Comparison of ENCODE assay signal across 1 cellular context in genomic region chr1:21553116-21553926, GRCh38.
TF ChIP-seq lines count a peak whose summit lies in the region.

No MANE protein-coding gene starts in this region.

TF ChIP-seq in WTC11, 78 proteins besides CTCF, POLR2A, EP300 and RAD21 (continued from another document):
- TF ChIP-seq, protein P1, sequence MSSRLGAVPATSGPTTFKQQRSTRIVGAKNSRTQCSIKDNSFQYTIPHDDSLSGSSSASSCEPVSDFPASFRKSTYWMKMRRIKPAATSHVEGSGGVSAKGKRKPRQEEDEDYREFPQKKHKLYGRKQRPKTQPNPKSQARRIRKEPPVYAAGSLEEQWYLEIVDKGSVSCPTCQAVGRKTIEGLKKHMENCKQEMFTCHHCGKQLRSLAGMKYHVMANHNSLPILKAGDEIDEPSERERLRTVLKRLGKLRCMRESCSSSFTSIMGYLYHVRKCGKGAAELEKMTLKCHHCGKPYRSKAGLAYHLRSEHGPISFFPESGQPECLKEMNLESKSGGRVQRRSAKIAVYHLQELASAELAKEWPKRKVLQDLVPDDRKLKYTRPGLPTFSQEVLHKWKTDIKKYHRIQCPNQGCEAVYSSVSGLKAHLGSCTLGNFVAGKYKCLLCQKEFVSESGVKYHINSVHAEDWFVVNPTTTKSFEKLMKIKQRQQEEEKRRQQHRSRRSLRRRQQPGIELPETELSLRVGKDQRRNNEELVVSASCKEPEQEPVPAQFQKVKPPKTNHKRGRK (CRISPR knock-in tag; IDR thresholded peaks at IDR 0.05; ENCODE audit: borderline replicate concordance): no peak
- TF ChIP-seq RORB (CRISPR knock-in tag; IDR thresholded peaks at IDR 0.05) (no peak), PRRX2 (CRISPR knock-in tag; IDR thresholded peaks at IDR 0.05) (no peak)
